ENCODE assay signal across 12 cellular contexts in the genomic region with DNA sequence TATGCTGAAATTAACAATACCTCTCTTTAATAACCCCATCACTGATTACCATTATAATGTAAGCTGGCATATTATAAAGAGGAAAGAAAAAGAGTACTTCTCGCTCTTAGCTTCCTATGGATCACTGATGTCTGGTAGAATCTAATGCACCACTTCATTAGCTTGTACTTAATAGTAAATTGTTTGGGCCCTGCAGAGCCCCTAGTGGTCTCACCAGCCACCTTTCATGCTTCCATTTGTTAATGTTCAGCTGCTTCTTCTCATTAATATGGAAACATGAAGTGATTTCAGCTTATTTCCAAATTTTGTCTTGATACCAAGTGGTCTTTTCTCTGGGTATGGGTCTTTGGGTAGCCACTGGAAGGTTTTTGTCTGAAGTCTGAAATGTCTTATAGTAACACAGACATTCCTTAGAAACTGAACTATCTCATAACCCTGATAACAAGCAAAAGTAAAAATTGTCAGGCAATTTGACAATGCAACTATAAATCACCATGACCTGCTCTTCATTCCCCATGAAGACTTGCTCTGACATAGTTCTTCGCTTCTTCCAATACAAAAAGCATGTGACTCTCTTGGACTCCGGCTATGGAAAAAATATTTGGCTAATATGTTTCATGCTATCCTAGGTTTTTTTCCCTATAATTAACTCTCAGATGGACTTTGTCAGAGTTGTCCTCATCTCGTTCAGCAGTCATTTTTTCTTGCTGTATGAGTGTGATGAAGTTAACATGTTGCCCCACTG.
A peak's percentile ranks its signal among the peaks of the same experiment; 100 is the strongest.
DNase-seq lines count a peak whose midpoint lies in the region; ATAC-seq and TF ChIP-seq lines count a peak whose summit lies in the region.
"Had no signal": no experiment of that assay in that cellular context is flagged by ENCODE, and none has a peak within 500 bp of the region (broad histone marks: within the 10 kb centered on the region; RNA-seq: fewer than 3 reads in every experiment).

No MANE protein-coding gene starts in this region.

- CTCF ChIA-PET in WTC11 (lab: Charles Lee), result interaction anchor here (0.6 to 1.7 kb wide), 13 partner anchors 9 to 418 kb away, joined by 3 to 10 read pairs (median 4); no protein-coding TSS in a partner anchor

- peak; percentile 9 for DNase-seq in DMS 273 treated with DMSO at 0.1 percent for 48 hours (lab: John Stamatoyannopoulos, UW)
- no peak for DNase-seq in HFFc6
- no peak for DNase-seq in WTC11 (ENCODE audit: low spot score)
- DNase-seq in left lung, result no peak
- no peak for DNase-seq in activated gamma-delta T cell treated with Interleukin-2 at 50 U/mL for 16 hours
- DNase-seq in DMS114 treated with DMSO at 0.1 percent for 48 hours (lab: John Stamatoyannopoulos, UW; ENCODE audit: unreplicated experiment), result no peak
- DNase-seq: head of caudate nucleus, MV-4-11 had no signal

- H3K36me3 Mint-ChIP-seq in HFFc6 (ENCODE audit: low read depth) (peaks cover 6% of the 10 kb centered on the region; the same call in 1 of the 2 replicates), WTC11 (no peaks in the 10 kb centered on the region)

- TF ChIP-seq CTCF in HFFc6 (IDR thresholded peaks at IDR 0.05) (peak; percentile 52; the same call in 1 of the 2 replicates), WTC11 (IDR thresholded peaks at IDR 0.05) (no peak), left lung (IDR thresholded peaks at IDR 0.05) (no peak)

- H3K27ac Mint-ChIP-seq in HFFc6 (no peak overlapping the region), WTC11 (no peak overlapping the region)
- H3K27ac Mint-ChIP-seq: activated T-helper 1 cell treated with anti-CD3 and anti-CD28 coated beads, Interleukin-12 subunit alpha, Interleukin-12 subunit beta, Interleukin-2, Interleukin-4 antibody, amounts not matched to agents 30 ng/mL and 10 ng/mL and 1 ng/mL, durations not matched to agents 14 hours and 24 hours and 36 hours had no signal

- POLR2A ChIA-PET in WTC11 (lab: Charles Lee), result interaction anchor here (0.6 kb wide), 2 partner anchors 10 to 783 kb away, joined by 3 to 4 read pairs; no protein-coding TSS in a partner anchor

- H3K36me3 ChIP-seq in left lung, result no peaks in the 10 kb centered on the region

- H3K9me3 ChIP-seq in left lung, result no peaks in the 10 kb centered on the region

- no peak overlapping the region for H3K4me3 Mint-ChIP-seq in HFFc6
- H3K4me3 Mint-ChIP-seq in WTC11, result no peak overlapping the region
- H3K4me3 Mint-ChIP-seq: activated T-helper 1 cell treated with anti-CD3 and anti-CD28 coated beads, Interleukin-12 subunit alpha, Interleukin-12 subunit beta, Interleukin-2, Interleukin-4 antibody, amounts not matched to agents 30 ng/mL and 10 ng/mL and 1 ng/mL, durations not matched to agents 14 hours and 24 hours and 36 hours; central memory CD8-positive, alpha-beta T cell had no signal

- peak overlapping the region in 1 of 2 donors; percentile 22 for H3K27ac ChIP-seq in left lung

- no peaks in the 10 kb centered on the region for H3K27me3 ChIP-seq in left lung

- intact Hi-C loops in left lung (cut with DNase I), result no loop called here

- H3K27me3 Mint-ChIP-seq in HFFc6 (ENCODE audit: insufficient read depth) (no peaks in the 10 kb centered on the region), WTC11 (ENCODE audit: low read depth) (no peaks in the 10 kb centered on the region)
- H3K27me3 Mint-ChIP-seq: central memory CD8-positive, alpha-beta T cell had no signal

- H3K9me3 Mint-ChIP-seq in HFFc6, result no peaks in the 10 kb centered on the region
- H3K9me3 Mint-ChIP-seq in WTC11, result no peaks in the 10 kb centered on the region
- H3K9me3 Mint-ChIP-seq: activated T-helper 1 cell treated with anti-CD3 and anti-CD28 coated beads, Interleukin-12 subunit alpha, Interleukin-12 subunit beta, Interleukin-2, Interleukin-4 antibody, amounts not matched to agents 30 ng/mL and 10 ng/mL and 1 ng/mL, durations not matched to agents 14 hours and 24 hours and 36 hours; central memory CD8-positive, alpha-beta T cell had no signal

- ATAC-seq in WTC11, result peak; percentile 48; the same call in 1 of the 2 replicates
- ATAC-seq in left lung, result peak; percentile 32
- ATAC-seq in HG03097 (IDR thresholded peaks at IDR 0.05; ENCODE audit: low FRiP score, unreplicated experiment), result no peak
- no peak for ATAC-seq in GM21381 (IDR thresholded peaks at IDR 0.05; ENCODE audit: unreplicated experiment)

- H3K4me1 ChIP-seq in left lung, result peaks cover 0 to 17% of the 10 kb centered on the region in 2 donors

- peaks cover 55% of the 10 kb centered on the region for H3K4me1 Mint-ChIP-seq in HFFc6 (ENCODE audit: low read depth)
- H3K4me1 Mint-ChIP-seq in WTC11, result peaks cover 4% of the 10 kb centered on the region
- H3K4me1 Mint-ChIP-seq: central memory CD8-positive, alpha-beta T cell had no signal

- no peak overlapping the region for H3K4me3 ChIP-seq in left lung

TF ChIP-seq in WTC11, 78 proteins besides CTCF, POLR2A, EP300 and RAD21:
- TF ChIP-seq SMAD4 (CRISPR knock-in tag; IDR thresholded peaks at IDR 0.05) (no peak), FOXP4 (CRISPR knock-in tag; IDR thresholded peaks at IDR 0.05) (no peak)

Comparison
In these comparisons a context has a peak if more than half of its experiments do, and no peak if none do; other contexts are left out.
1. ATAC-seq: peak in WTC11 (single experiment) and left lung (single experiment); none in HG03097 (single experiment) and GM21381 (single experiment).